ENCODE assay signal across 14 cellular contexts in genomic region chr10:62451606-62451965, GRCh38.
DNase-seq lines count a peak whose midpoint lies in the region; ATAC-seq and FAIRE-seq lines count a peak whose summit lies in the region.
"Had no signal": no experiment of that assay in that cellular context is flagged by ENCODE, and none has a peak within 500 bp of the region (broad histone marks: within the 10 kb centered on the region; RNA-seq: fewer than 3 reads in every experiment).

No MANE protein-coding gene starts in this region.

- no peaks in the 10 kb centered on the region for H3K27me3 ChIP-seq in SJCRH30

- H3K4me1 ChIP-seq in SJCRH30 = peaks cover 18% of the 10 kb centered on the region

- ATAC-seq in GM19324 (IDR thresholded peaks at IDR 0.05; ENCODE audit: low FRiP score, unreplicated experiment) = no peak
- ATAC-seq: Right ventricle myocardium inferior had no signal

- peak; percentile 74 for FAIRE-seq in urothelium cell line (lab: Jason Lieb, UNC)

- H3K36me3 ChIP-seq in SJCRH30 = no peaks in the 10 kb centered on the region

- DNase-seq in EH (ENCODE audit: low read depth) (peak; percentile 32), SJCRH30 (peak; percentile 31 to 43), islet precursor cell (peak; percentile 79), urothelium cell line (ENCODE audit: low spot score) (peak; percentile 81), T-helper 9 cell (no peak)
- no peak for DNase-seq in activated CD8-positive, alpha-beta memory T cell treated with anti-CD3 and anti-CD28 coated beads, Interleukin-2, amount 50 U/mL, for 48 hours
- DNase-seq: ACHN, HCEC 1CT, NCI-H1092 treated with DMSO at 0.1 percent for 48 hours, NCI-H1694, NCI-H446, NCI-H748 treated with DMSO at 0.1 percent for 48 hours had no signal

- H3K4me3 ChIP-seq in SJCRH30 = no peak overlapping the region

- H3K27ac ChIP-seq in SJCRH30 = no peak overlapping the region

- H3K9me3 ChIP-seq in SJCRH30 (replicated peaks) = no peaks in the 10 kb centered on the region

Comparison
In these comparisons a context has a peak if more than half of its experiments do, and no peak if none do; other contexts are left out.
1. DNase-seq: peak in EH (single experiment), SJCRH30 (2 of 2), islet precursor cell (single experiment) and urothelium cell line (single experiment); none in T-helper 9 cell (single experiment) and activated CD8-positive, alpha-beta memory T cell treated with anti-CD3 and anti-CD28 coated beads, Interleukin-2, amount 50 U/mL, for 48 hours (single experiment).